ENCODE assay signal across 9 cellular contexts in the genomic region with DNA sequence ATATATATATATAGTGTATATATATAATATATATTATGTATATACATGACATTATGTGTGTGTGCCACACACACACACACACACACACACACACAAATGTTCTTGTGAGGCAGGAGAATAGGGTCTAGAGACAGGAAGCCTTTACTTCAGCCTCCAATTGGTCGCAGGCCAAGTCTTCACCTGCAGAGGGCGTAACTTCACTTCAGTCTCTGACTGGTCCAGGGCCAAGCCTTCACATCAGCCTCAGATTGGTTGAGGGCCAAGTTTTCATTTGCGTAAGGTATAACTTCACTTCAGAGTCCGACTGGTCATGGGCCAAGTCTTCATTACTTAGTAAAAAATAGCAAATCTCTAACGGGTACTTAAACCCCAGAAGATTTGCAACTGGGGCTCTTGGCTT. TPM values are rescaled to one million over a fixed set of nuclear protein-coding genes. Genes with fewer than 3 reads are reported as not detected.
A peak's percentile ranks its signal among the peaks of the same experiment; 100 is the strongest.
DNase-seq lines count a peak whose midpoint lies in the region; ATAC-seq and TF ChIP-seq lines count a peak whose summit lies in the region.
"Had no signal": no experiment of that assay in that cellular context is flagged by ENCODE, and none has a peak within 500 bp of the region (broad histone marks: within the 10 kb centered on the region; RNA-seq: fewer than 3 reads in every experiment).

No MANE protein-coding gene starts in this region.

- no peak overlapping the region for H2AK5ac ChIP-seq in mesenchymal stem cell (ENCODE audit: low read length, severe bottlenecking)

- no peaks in the 10 kb centered on the region for H3K36me3 ChIP-seq in DND-41 (ENCODE audit: insufficient read depth, low read length)
- H3K36me3 ChIP-seq in Loucy (ENCODE audit: insufficient read depth, low read length), result no peaks in the 10 kb centered on the region
- H3K36me3 ChIP-seq in ovary, result no peaks in the 10 kb centered on the region
- no peaks in the 10 kb centered on the region for H3K36me3 ChIP-seq in mesenchymal stem cell (ENCODE audit: control insufficient read depth in 1 of 2, insufficient read depth in 2 of 2, low read depth in 1 of 2, low read length in 2 of 2)
- no peaks in the 10 kb centered on the region for H3K36me3 ChIP-seq in gastroesophageal sphincter
- H3K36me3 ChIP-seq: SJSA1 had no signal

- H2BK120ac ChIP-seq in mesenchymal stem cell (ENCODE audit: low read depth, low read length), result no peak overlapping the region

- no peaks in the 10 kb centered on the region for H3K36me3 Mint-ChIP-seq in nephron progenitor cell (ENCODE audit: low read depth)

- DNase-seq in DND-41 (peak; percentile 33), nephron progenitor cell (peak; percentile 15), ovary (no peak), mesenchymal stem cell (no peak)
- DNase-seq in activated naive CD4-positive, alpha-beta T cell treated with Interleukin-2 at 50 U/mL for 16 hours, result peak; percentile 13

- TF ChIP-seq EP300 in ovary (IDR thresholded peaks at IDR 0.05) (no peak), gastroesophageal sphincter (IDR thresholded peaks at IDR 0.05) (no peak)

- H3K4ac ChIP-seq in mesenchymal stem cell (ENCODE audit: low read depth in 1 of 2, low read length in 2 of 2), result no peak overlapping the region

- no peaks in the 10 kb centered on the region for H3F3A ChIP-seq in Loucy (ENCODE audit: low read depth)

- TF ChIP-seq POLR2A in ovary (IDR thresholded peaks at IDR 0.05) (no peak), gastroesophageal sphincter (IDR thresholded peaks at IDR 0.05) (no peak)

- H3K4me3 Mint-ChIP-seq in nephron progenitor cell, result no peak overlapping the region

- no peak overlapping the region for H2BK15ac ChIP-seq in mesenchymal stem cell (ENCODE audit: low read depth, poor library complexity, severe bottlenecking)

- H3K79me1 ChIP-seq in mesenchymal stem cell (replicated peaks; ENCODE audit: low read length, poor library complexity, severe bottlenecking), result no peaks in the 10 kb centered on the region

- ATAC-seq in DND-41 (ENCODE audit: insufficient read depth, low read depth), result peak; percentile 48; the same call in 2 of the 3 replicates
- ATAC-seq in HG02885 (IDR thresholded peaks at IDR 0.05; ENCODE audit: poor library complexity, unreplicated experiment), result no peak
- ATAC-seq in gastroesophageal sphincter, result no peak

- H3K27ac ChIP-seq in DND-41 (ENCODE audit: low read length) (no peak overlapping the region), ovary (no peak overlapping the region), mesenchymal stem cell (ENCODE audit: low read length, poor library complexity, severe bottlenecking) (no peak overlapping the region), gastroesophageal sphincter (no peak overlapping the region)
- H3K27ac ChIP-seq: SJSA1 had no signal

- H3K14ac ChIP-seq in mesenchymal stem cell (ENCODE audit: low read length in 2 of 2), result no peak overlapping the region

- H3K27me3 Mint-ChIP-seq in nephron progenitor cell (ENCODE audit: low read depth, poor library complexity), result peaks cover 6% of the 10 kb centered on the region

- no peak overlapping the region for H2AFZ ChIP-seq in DND-41 (ENCODE audit: low read depth, low read length)
- no peak overlapping the region for H2AFZ ChIP-seq in Loucy (ENCODE audit: low read length)
- no peak overlapping the region for H2AFZ ChIP-seq in mesenchymal stem cell (ENCODE audit: low read depth, low read length)

- no peaks in the 10 kb centered on the region for H3K4me1 Mint-ChIP-seq in nephron progenitor cell

- H2BK12ac ChIP-seq in mesenchymal stem cell (ENCODE audit: low read length in 2 of 2), result no peak overlapping the region

- no peak overlapping the region for H3K27ac Mint-ChIP-seq in nephron progenitor cell

- peaks cover 17% of the 10 kb centered on the region for H3K9me3 Mint-ChIP-seq in nephron progenitor cell

- H3K9me2 ChIP-seq in Loucy (replicated peaks; ENCODE audit: low read depth, low read length), result no peaks in the 10 kb centered on the region

- H3K4me3 ChIP-seq in DND-41 (ENCODE audit: low read depth in 1 of 2, low read length in 2 of 2), result no peak overlapping the region
- no peak overlapping the region for H3K4me3 ChIP-seq in Loucy (ENCODE audit: low read length, poor library complexity, severe bottlenecking)
- no peak overlapping the region for H3K4me3 ChIP-seq in ovary
- no peak overlapping the region for H3K4me3 ChIP-seq in mesenchymal stem cell (ENCODE audit: insufficient read depth in 1 of 2, low read depth in 1 of 2, low read length in 2 of 2)
- no peak overlapping the region for H3K4me3 ChIP-seq in gastroesophageal sphincter
- H3K4me3 ChIP-seq: SJSA1 had no signal

- H3K9ac ChIP-seq in DND-41 (ENCODE audit: low read depth, low read length), result no peak overlapping the region
- H3K9ac ChIP-seq in Loucy (ENCODE audit: low read depth, low read length, poor library complexity, severe bottlenecking), result no peak overlapping the region
- H3K9ac ChIP-seq in mesenchymal stem cell (ENCODE audit: low read length), result no peak overlapping the region

- no peak overlapping the region for H4K91ac ChIP-seq in mesenchymal stem cell (ENCODE audit: low read length)

- H3K27me3 ChIP-seq in DND-41 (ENCODE audit: insufficient read depth, low read length, poor library complexity), result no peaks in the 10 kb centered on the region
- H3K27me3 ChIP-seq in Loucy (ENCODE audit: insufficient read depth, low read length, poor library complexity, severe bottlenecking), result no peaks in the 10 kb centered on the region
- H3K27me3 ChIP-seq in ovary, result no peaks in the 10 kb centered on the region
- H3K27me3 ChIP-seq in mesenchymal stem cell (ENCODE audit: control insufficient read depth in 1 of 2, insufficient read depth in 1 of 2, low read length in 2 of 2), result no peaks in the 10 kb centered on the region
- H3K27me3 ChIP-seq in gastroesophageal sphincter, result no peaks in the 10 kb centered on the region
- H3K27me3 ChIP-seq: SJSA1 had no signal

- H3K9me3 ChIP-seq in DND-41 (ENCODE audit: insufficient read depth, low read length, severe bottlenecking) (no peaks in the 10 kb centered on the region), Loucy (ENCODE audit: insufficient read depth, low read depth, low read length) (no peaks in the 10 kb centered on the region), ovary (no peaks in the 10 kb centered on the region), mesenchymal stem cell (ENCODE audit: control insufficient read depth, low read length) (no peaks in the 10 kb centered on the region), gastroesophageal sphincter (no peaks in the 10 kb centered on the region)
- H3K9me3 ChIP-seq: SJSA1 had no signal

- peak; percentile 55 for TF ChIP-seq CTCF in DND-41 (IDR thresholded peaks at IDR 0.05; ENCODE audit: borderline replicate concordance, extremely low read depth, low read length, poor library complexity, severe bottlenecking)
- TF ChIP-seq CTCF in Loucy (conservative IDR thresholded peaks at IDR 0.05; ENCODE audit: low read length), result peak; percentile 77
- TF ChIP-seq CTCF in nephron progenitor cell (IDR thresholded peaks at IDR 0.05), result no peak
- TF ChIP-seq CTCF in ovary (IDR thresholded peaks at IDR 0.05), result no peak
- TF ChIP-seq CTCF in gastroesophageal sphincter (IDR thresholded peaks at IDR 0.05), result no peak

- H3K4me2 ChIP-seq in DND-41 (ENCODE audit: insufficient read depth, low read length) (no peak overlapping the region), Loucy (ENCODE audit: low read depth, low read length, poor library complexity, severe bottlenecking) (no peak overlapping the region), mesenchymal stem cell (ENCODE audit: low read length, poor library complexity, severe bottlenecking) (no peak overlapping the region)

- no peak overlapping the region for H2BK5ac ChIP-seq in mesenchymal stem cell (ENCODE audit: low read depth, low read length, poor library complexity, severe bottlenecking)

- no peak overlapping the region for H3K23ac ChIP-seq in mesenchymal stem cell (ENCODE audit: low read length in 2 of 2)

- intact Hi-C loops in ovary (cut with DNase I), result no loop called here

- H3K4me1 ChIP-seq in DND-41 (ENCODE audit: insufficient read depth, low read length), result no peaks in the 10 kb centered on the region
- H3K4me1 ChIP-seq in Loucy (ENCODE audit: insufficient read depth, low read length, poor library complexity, severe bottlenecking), result no peaks in the 10 kb centered on the region
- H3K4me1 ChIP-seq in ovary (ENCODE audit: insufficient read depth), result no peaks in the 10 kb centered on the region
- H3K4me1 ChIP-seq in mesenchymal stem cell (ENCODE audit: control insufficient read depth, insufficient read depth, low read depth, low read length), result no peaks in the 10 kb centered on the region
- no peaks in the 10 kb centered on the region for H3K4me1 ChIP-seq in gastroesophageal sphincter
- H3K4me1 ChIP-seq: SJSA1 had no signal

- 73 to 76% (median 76%) methylated on average over 5 of the region's 5 CpGs for WGBS in ovary, 3 donors
- WGBS in mesenchymal stem cell, result 71% methylated on average over 5 of the region's 5 CpGs
- WGBS in gastroesophageal sphincter (ENCODE audit: low coverage in 1 of 2), 2 donors, result 39 to 54% methylated on average over 2 to 3 of the region's 5 CpGs

- H3K79me2 ChIP-seq in DND-41 (ENCODE audit: insufficient read depth, low read length) (no peaks in the 10 kb centered on the region), Loucy (ENCODE audit: insufficient read depth, low read length) (no peaks in the 10 kb centered on the region)

- H4K20me1 ChIP-seq in DND-41 (ENCODE audit: insufficient read depth, low read length) (no peaks in the 10 kb centered on the region), Loucy (ENCODE audit: insufficient read depth, low read length, poor library complexity, severe bottlenecking) (no peaks in the 10 kb centered on the region)

- no peak overlapping the region for H4K8ac ChIP-seq in mesenchymal stem cell (ENCODE audit: low read length)

- H3K18ac ChIP-seq in mesenchymal stem cell (ENCODE audit: low read depth in 1 of 2, low read length in 2 of 2), result no peak overlapping the region

RNA-seq across cellular contexts. Expression of gene SS18, which starts 13.2 kb away (rescaled TPM):
- total RNA-seq in ovary, result 10 to 100 TPM; 64.6 to 95.5 (median 82.8) TPM
- polyA plus RNA-seq in ovary, result 10 to 100 TPM; 59.1 to 75.1 TPM
- 75.8 TPM for polyA plus RNA-seq in mesenchymal stem cell (2013, experiment 1 of 2)
- 74.4 TPM for polyA plus RNA-seq in mesenchymal stem cell (2013, experiment 2 of 2)
- total RNA-seq in gastroesophageal sphincter, result 100 to 1,000 TPM in 2 of 4 donors, 10 to 100 TPM in 2; 78.8 to 126 (median 95.3) TPM

RNA-seq across cellular contexts. Expression of gene PSMA8, which starts 30.1 kb away (rescaled TPM):
- under 1 TPM in 3 of 7 donors, not detected in 4; 0.12 to 0.25 (median 0.15) TPM for total RNA-seq in ovary
- under 1 TPM in 1 of 2 donors, not detected in 1; 0.17 TPM for polyA plus RNA-seq in ovary
- polyA plus RNA-seq in mesenchymal stem cell (2013, experiment 1 of 2), result not detected
- not detected for polyA plus RNA-seq in mesenchymal stem cell (2013, experiment 2 of 2)
- total RNA-seq in gastroesophageal sphincter, result not detected
- total RNA-seq: SJSA1 had no signal

Comparison
In these comparisons a context has a peak if more than half of its experiments do, and no peak if none do; other contexts are left out.
1. DNase-seq: peak in DND-41 (single experiment), activated naive CD4-positive, alpha-beta T cell treated with Interleukin-2 at 50 U/mL for 16 hours (single experiment) and nephron progenitor cell (single experiment); none in ovary (0 of 5) and mesenchymal stem cell (single experiment).
2. CTCF ChIP-seq: peak in DND-41 (single experiment) and Loucy (single experiment); none in nephron progenitor cell (single experiment), ovary (0 of 3) and gastroesophageal sphincter (0 of 4).